9 cellular contexts compared by ENCODE assay signal in the genomic region with DNA sequence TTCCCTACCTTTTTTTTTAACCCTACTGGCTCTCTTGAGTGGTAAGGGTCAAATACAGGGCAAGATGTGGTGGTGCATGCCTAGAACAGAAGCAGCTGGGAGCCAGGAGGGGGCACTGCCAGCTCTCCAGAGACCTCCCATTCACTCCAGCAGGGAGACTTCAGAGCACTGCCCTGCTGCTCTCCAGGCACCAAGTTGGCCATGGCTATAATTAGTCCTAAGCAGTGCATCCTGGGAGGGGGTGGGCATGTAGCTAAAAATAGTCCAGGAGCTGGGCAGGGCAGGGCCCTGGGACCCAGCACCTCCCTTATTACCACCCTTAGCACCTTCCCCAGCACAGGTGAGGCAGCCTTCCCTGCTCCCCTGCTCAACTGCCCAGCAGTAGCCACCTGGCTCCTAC. TPM values are rescaled to one million over a fixed set of nuclear protein-coding genes. Genes with fewer than 3 reads are reported as not detected.
DNase-seq lines count a peak whose midpoint lies in the region; ATAC-seq and TF ChIP-seq lines count a peak whose summit lies in the region.
"Had no signal": no experiment of that assay in that cellular context is flagged by ENCODE, and none has a peak within 500 bp of the region (broad histone marks: within the 10 kb centered on the region; RNA-seq: fewer than 3 reads in every experiment).

No MANE protein-coding gene starts in this region.

- no peak overlapping the region for H3K4me3 ChIP-seq in A673 (ENCODE audit: low read depth, low read length, poor library complexity, severe bottlenecking)

- H3K4me1 ChIP-seq in A673 (ENCODE audit: insufficient read depth, low read length, poor library complexity, severe bottlenecking), result peaks cover 56% of the 10 kb centered on the region
- H3K4me1 ChIP-seq in foreskin keratinocyte, result peaks cover 17% of the 10 kb centered on the region

- intact Hi-C loops in A673 (cut with micrococcal nuclease; ENCODE audit: unreplicated experiment), result loop anchor here (5.0 kb wide), 3 partner anchors 313 to 473 kb away; partner anchors contain the start of gene SSH2

- H3K27ac ChIP-seq in A673 (ENCODE audit: low read depth, low read length, poor library complexity, severe bottlenecking), result no peak overlapping the region
- no peak overlapping the region for H3K27ac ChIP-seq in foreskin keratinocyte
- H3K27ac ChIP-seq: epithelial cell of prostate had no signal

- H3K9me3 ChIP-seq in A673 (ENCODE audit: low read depth, low read length, poor library complexity, severe bottlenecking), result no peaks in the 10 kb centered on the region

- peaks cover 67% of the 10 kb centered on the region for H3K4me1 Mint-ChIP-seq in stimulated activated memory B cell treated with anti-CD40 and anti-IgM and Interleukin-4, amounts not matched to agents 10 μg/mL and 1 μg/mL and 100 μg/mL, for 72 hours

- POLR2A ChIA-PET in A673 (lab: Charles Lee; ENCODE audit: low non-redundant PET), result no interaction called here

- no peaks in the 10 kb centered on the region for H3K9me3 Mint-ChIP-seq in stimulated activated memory B cell treated with anti-CD40 and anti-IgM and Interleukin-4, amounts not matched to agents 10 μg/mL and 1 μg/mL and 100 μg/mL, for 72 hours
- H3K9me3 Mint-ChIP-seq in activated naive CD4-positive, alpha-beta T cell treated with anti-CD3 and anti-CD28 coated beads, Interleukin-2, amount 50 U/mL, for 72 hours, result no peaks in the 10 kb centered on the region

- H3K27ac Mint-ChIP-seq in stimulated activated memory B cell treated with anti-CD40 and anti-IgM and Interleukin-4, amounts not matched to agents 10 μg/mL and 1 μg/mL and 100 μg/mL, for 72 hours, result no peak overlapping the region
- no peak overlapping the region for H3K27ac Mint-ChIP-seq in activated naive CD4-positive, alpha-beta T cell treated with anti-CD3 and anti-CD28 coated beads, Interleukin-2, amount 50 U/mL, for 72 hours

- no peaks in the 10 kb centered on the region for H3K27me3 ChIP-seq in A673 (replicated peaks; ENCODE audit: insufficient read depth, low read depth, low read length, poor library complexity)
- no peaks in the 10 kb centered on the region for H3K27me3 ChIP-seq in foreskin keratinocyte

- no peak for ATAC-seq in foreskin keratinocyte
- ATAC-seq in stimulated activated memory B cell treated with anti-CD40 and anti-IgM and Interleukin-4, amounts not matched to agents 10 μg/mL and 1 μg/mL and 100 μg/mL, for 72 hours, result no peak
- no peak for ATAC-seq in activated naive CD4-positive, alpha-beta T cell treated with anti-CD3 and anti-CD28 coated beads, Interleukin-2, amount 50 U/mL, for 72 hours

- BruUV-seq in A673 (replicated peaks; lab: Mats Ljungman, UMichigan), result no TSS peak

- no peak overlapping the region for H3K4me3 Mint-ChIP-seq in stimulated activated memory B cell treated with anti-CD40 and anti-IgM and Interleukin-4, amounts not matched to agents 10 μg/mL and 1 μg/mL and 100 μg/mL, for 72 hours

- peaks cover 11% of the 10 kb centered on the region for H3K27me3 Mint-ChIP-seq in stimulated activated memory B cell treated with anti-CD40 and anti-IgM and Interleukin-4, amounts not matched to agents 10 μg/mL and 1 μg/mL and 100 μg/mL, for 72 hours

- TF ChIP-seq CTCF in A673 (conservative IDR thresholded peaks at IDR 0.05; ENCODE audit: low read depth, low read length) (peak; percentile 67), foreskin keratinocyte (conservative IDR thresholded peaks at IDR 0.05) (peak; percentile 59)

- no peaks in the 10 kb centered on the region for H3K36me3 ChIP-seq in A673 (ENCODE audit: insufficient read depth, low read length, poor library complexity, severe bottlenecking)

- CTCF ChIA-PET in A673 (lab: Charles Lee), result interaction anchor here (0.6 to 1.5 kb wide), 4 partner anchors 20 to 474 kb away, joined by 3 to 10 read pairs (median 5); no protein-coding TSS in a partner anchor

- no peaks in the 10 kb centered on the region for H3K36me3 Mint-ChIP-seq in stimulated activated memory B cell treated with anti-CD40 and anti-IgM and Interleukin-4, amounts not matched to agents 10 μg/mL and 1 μg/mL and 100 μg/mL, for 72 hours
- no peaks in the 10 kb centered on the region for H3K36me3 Mint-ChIP-seq in activated naive CD4-positive, alpha-beta T cell treated with anti-CD3 and anti-CD28 coated beads, Interleukin-2, amount 50 U/mL, for 72 hours

- DNase-seq in A673 (ENCODE audit: low spot score) (peak; percentile 71), GM03348 (ENCODE audit: low spot score) (peak; percentile 41), OCI-M1 (lab: John Stamatoyannopoulos, UW) (peak; percentile 39), foreskin keratinocyte (peak in 1 of 2 donors; percentile 34), mucosa of gallbladder (ENCODE audit: low spot score) (no peak), D341Med (ENCODE audit: low spot score) (no peak)
- DNase-seq in activated naive CD4-positive, alpha-beta T cell treated with anti-CD3 and anti-CD28 coated beads, Interleukin-2, amount 50 U/mL, for 72 hours (ENCODE audit: low spot score in 2 of 2), result no peak

RNA-seq across cellular contexts. Expression of gene CORO6, which starts 3.5 kb away (rescaled TPM):
- 19.7 and 28.9 TPM in 2 replicates for total RNA-seq in A673 (2021)
- 23.0 and 37.6 TPM in 2 replicates for total RNA-seq in foreskin keratinocyte
- polyA plus RNA-seq in foreskin keratinocyte, result 19.3 and 33.1 TPM in 2 replicates
- total RNA-seq in mucosa of gallbladder, result 12.9 TPM
- total RNA-seq in activated naive CD4-positive, alpha-beta T cell treated with anti-CD3 and anti-CD28 coated beads, Interleukin-2, amount 50 U/mL, for 72 hours, result 10 to 100 TPM; 17.3 to 47.3 TPM

RNA-seq across cellular contexts. Expression of gene ANKRD13B, which starts 26.3 kb away (rescaled TPM):
- total RNA-seq in A673 (2021), result 81.5 and 98.7 TPM in 2 replicates
- total RNA-seq in foreskin keratinocyte, result 9.2 and 11.7 TPM in 2 replicates
- 6.6 and 7.4 TPM in 2 replicates for polyA plus RNA-seq in foreskin keratinocyte
- total RNA-seq in mucosa of gallbladder, result 13.4 TPM
- total RNA-seq in activated naive CD4-positive, alpha-beta T cell treated with anti-CD3 and anti-CD28 coated beads, Interleukin-2, amount 50 U/mL, for 72 hours, result 10 to 100 TPM in 1 of 2 donors, 1 to 10 TPM in 1; 8.9 to 25.3 TPM

RNA-seq across cellular contexts. Expression of gene GIT1, which starts 29.8 kb away (rescaled TPM):
- total RNA-seq in A673 (2021) (120 and 125 TPM in 2 replicates), foreskin keratinocyte (49.9 and 57.6 TPM in 2 replicates), mucosa of gallbladder (56.1 TPM)
- polyA plus RNA-seq in foreskin keratinocyte, result 41.6 and 50.5 TPM in 2 replicates
- 10 to 100 TPM; 49.8 to 67.8 TPM for total RNA-seq in activated naive CD4-positive, alpha-beta T cell treated with anti-CD3 and anti-CD28 coated beads, Interleukin-2, amount 50 U/mL, for 72 hours

RNA-seq across cellular contexts. Expression of gene TP53I13, which starts 50.8 kb away (rescaled TPM):
- total RNA-seq in A673 (2021) (34.6 and 41.4 TPM in 2 replicates), foreskin keratinocyte (35.1 and 38.5 TPM in 2 replicates), mucosa of gallbladder (109 TPM)
- 43.4 and 46.5 TPM in 2 replicates for polyA plus RNA-seq in foreskin keratinocyte
- total RNA-seq in activated naive CD4-positive, alpha-beta T cell treated with anti-CD3 and anti-CD28 coated beads, Interleukin-2, amount 50 U/mL, for 72 hours, result 10 to 100 TPM; 29.9 to 52.1 TPM

RNA-seq across cellular contexts. Expression of gene ABHD15, which starts 52.4 kb away (rescaled TPM):
- total RNA-seq in A673 (2021) (5.4 and 8.0 TPM in 2 replicates), foreskin keratinocyte (7.5 and 8.9 TPM in 2 replicates), mucosa of gallbladder (23.7 TPM)
- polyA plus RNA-seq in foreskin keratinocyte, result 5.5 and 6.1 TPM in 2 replicates
- total RNA-seq in activated naive CD4-positive, alpha-beta T cell treated with anti-CD3 and anti-CD28 coated beads, Interleukin-2, amount 50 U/mL, for 72 hours, result 10 to 100 TPM in 1 of 2 donors, 1 to 10 TPM in 1; 5.1 to 10.6 TPM

Comparison
In these comparisons a context has a peak if more than half of its experiments do, and no peak if none do; other contexts are left out.
1. DNase-seq: peak in A673 (single experiment), GM03348 (single experiment) and OCI-M1 (single experiment); none in mucosa of gallbladder (single experiment), D341Med (single experiment) and activated naive CD4-positive, alpha-beta T cell treated with anti-CD3 and anti-CD28 coated beads, Interleukin-2, amount 50 U/mL, for 72 hours (0 of 2).